In genomic region chr7:25389489-25390106, GRCh38 we compare ENCODE assay signal across 8 cellular contexts.
A peak's percentile ranks its signal among the peaks of the same experiment; 100 is the strongest.
DNase-seq lines count a peak whose midpoint lies in the region; ATAC-seq, FAIRE-seq and TF ChIP-seq lines count a peak whose summit lies in the region.

No MANE protein-coding gene starts in this region.

- no peaks in the 10 kb centered on the region for H3K9me3 ChIP-seq in H1 (ENCODE audit: insufficient read depth in 2 of 2, low read depth in 1 of 2, low read length in 1 of 2)

- no peak overlapping the region for H2AFZ ChIP-seq in H1 (ENCODE audit: low read length)

- no peak for TF ChIP-seq EP300 in H1 (IDR thresholded peaks at IDR 0.05; ENCODE audit: borderline replicate concordance in 1 of 2, low read depth in 2 of 2, low read length in 2 of 2)

- H3K23me2 ChIP-seq in H1 (ENCODE audit: low read depth, low read length) = no peaks in the 10 kb centered on the region

- TF ChIP-seq CTCF in Calu3 (IDR thresholded peaks at IDR 0.05; ENCODE audit: unreplicated experiment) (peak; percentile 45), HFF-Myc (IDR thresholded peaks at IDR 0.05; ENCODE audit: low read depth, low read length, missing control alignments) (peak; percentile 38), H1 (IDR thresholded peaks at IDR 0.05; ENCODE audit: control extremely low read depth in 1 of 3, insufficient read depth in 1 of 3, low read depth in 1 of 3, low read length in 3 of 3) (peak in 2 of 3 experiments; percentile 36 to 63; a peak in 2 of 4 replicates)

- no peak overlapping the region for H3K27ac Mint-ChIP-seq in Calu3 (ENCODE audit: unreplicated experiment)

- CTCF ChIA-PET in Calu3 (lab: Charles Lee) (interaction anchor here (0.7 to 4.6 kb wide), 5 partner anchors 129 to 462 kb away, joined by 5 to 87 read pairs (median 5); no protein-coding TSS in a partner anchor), H1 (lab: Charles Lee; ENCODE audit: partially characterized antibody) (interaction anchor here (0.7 to 17.3 kb wide), 30 partner anchors 10 to 455 kb away, joined by 3 to 283 read pairs (median 4); no protein-coding TSS in a partner anchor)

- H3K23ac ChIP-seq in H1 (ENCODE audit: insufficient read length) = no peak overlapping the region

- peak; percentile 54 for DNase-seq in Calu3
- peak; percentile 4 for DNase-seq in HFF-Myc (ENCODE audit: extremely low read depth, low read depth)
- peak; percentile 76 for DNase-seq in NCI-H82 (lab: John Stamatoyannopoulos, UW)
- no peak for DNase-seq in H1 (ENCODE audit: low read depth in 1 of 2, low spot score in 2 of 2)
- peak; percentile 24 for DNase-seq in mucosa of gallbladder (ENCODE audit: low spot score)
- DNase-seq in effector CD4-positive, alpha-beta T cell = no peak
- DNase-seq in stimulated activated CD4-positive, alpha-beta T cell treated with anti-CD3 and anti-CD28 coated beads, Interleukin-4, amount 100 ng/mL, for 24 hours = no peak

- ATAC-seq in HG02885 (IDR thresholded peaks at IDR 0.05; ENCODE audit: poor library complexity, unreplicated experiment) = no peak

- FAIRE-seq in H1 (lab: Jason Lieb, UNC) = peak; percentile 28

- peak; percentile 83 to 84 for TF ChIP-seq RAD21 in H1 (IDR thresholded peaks at IDR 0.05 in 1 of 2, conservative IDR thresholded peaks at IDR 0.05 in 1 of 2; ENCODE audit: low read depth in 2 of 2, low read length in 2 of 2)

- no peak overlapping the region for H2BK120ac ChIP-seq in H1 (replicated peaks; ENCODE audit: low read depth, low read length)

- H2BK12ac ChIP-seq in H1 (ENCODE audit: low read depth, low read length) = no peak overlapping the region

- H3K4me3 Mint-ChIP-seq in Calu3 (ENCODE audit: low read depth, unreplicated experiment) = no peak overlapping the region

- no peaks in the 10 kb centered on the region for H3K4me1 ChIP-seq in H1 (replicated peaks in 1 of 4; ENCODE audit: control insufficient read depth in 3 of 4, insufficient read depth in 4 of 4, low read length in 3 of 4)

- no peak overlapping the region for H3K14ac ChIP-seq in H1 (ENCODE audit: insufficient read length)

- no peak overlapping the region for H3K27ac ChIP-seq in H1 (ENCODE audit: low read depth, low read length)

- no peaks in the 10 kb centered on the region for H3K36me3 Mint-ChIP-seq in Calu3 (ENCODE audit: insufficient read depth, unreplicated experiment)

- no peaks in the 10 kb centered on the region for H3K79me1 ChIP-seq in H1 (ENCODE audit: low read depth, low read length)

- no peak overlapping the region for H2AK5ac ChIP-seq in H1 (ENCODE audit: low read depth, low read length)

- no TSS peak for BruUV-seq in Calu3 (replicated peaks; lab: Mats Ljungman, UMichigan)

- no peak overlapping the region for H3K4ac ChIP-seq in H1 (replicated peaks; ENCODE audit: insufficient read length, low read depth, low read length)

- no peak overlapping the region for H4K8ac ChIP-seq in H1 (ENCODE audit: extremely low read depth, insufficient read depth, low read length)

- no peaks in the 10 kb centered on the region; a peak in 1 of 7 replicates for H3K27me3 ChIP-seq in H1 (replicated peaks in 1 of 4; ENCODE audit: control insufficient read depth in 3 of 4, extremely low read depth in 1 of 4, insufficient read depth in 3 of 4, low read length in 3 of 4)

- H2BK15ac ChIP-seq in H1 (ENCODE audit: low read length) = no peak overlapping the region

- H3K4me1 Mint-ChIP-seq in Calu3 (ENCODE audit: low read depth, unreplicated experiment) = peaks cover 23% of the 10 kb centered on the region

- POLR2A ChIA-PET in H1 (lab: Charles Lee; ENCODE audit: partially characterized antibody) = no interaction called here

- H3K36me3 ChIP-seq in H1 (ENCODE audit: control insufficient read depth in 2 of 4, insufficient read depth in 4 of 4, low read length in 3 of 4) = no peaks in the 10 kb centered on the region

- H3K27me3 Mint-ChIP-seq in Calu3 (ENCODE audit: unreplicated experiment) = peaks cover 38% of the 10 kb centered on the region

- no peak for TF ChIP-seq POLR2A in H1 (IDR thresholded peaks at IDR 0.05; ENCODE audit: control extremely low read depth in 1 of 2, low read depth in 2 of 2, low read length in 2 of 2)

- no peak overlapping the region for H3K4me3 ChIP-seq in HFF-Myc (replicated peaks; ENCODE audit: low read depth, low read length)
- no peak overlapping the region for H3K4me3 ChIP-seq in H1 (ENCODE audit: extremely low read depth in 1 of 4, insufficient read depth in 2 of 4, low read depth in 3 of 4, low read length in 4 of 4)

- WGBS in H1 (ENCODE audit: extremely low coverage in 1 of 2, insufficient coverage in 1 of 2, insufficient read length in 1 of 2, insufficient replicate concordance in 2 of 2, low coverage in 1 of 2, low lambda C conversion rate in 2 of 2, missing lambda C conversion rate in 1 of 2), 2 experiments = 46% methylated on average over 8 of the region's 8 CpGs; no CpG with 5 or more reads in 1 of the 2 experiments

- intact Hi-C loops in Calu3 (cut with micrococcal nuclease; ENCODE audit: unreplicated experiment) = loop anchor here (1.0 to 10.0 kb wide), 3 partner anchors 75 to 225 kb away; no protein-coding TSS in a partner anchor

- H3K9ac ChIP-seq in H1 (replicated peaks in 1 of 4; ENCODE audit: extremely low read depth in 1 of 4, low read depth in 3 of 4, low read length in 3 of 4) = 0 out of 7 replicates have a peak overlapping the region, but pooled peaks of 1 of the 4 experiments have one; percentile 36

- H3K56ac ChIP-seq in H1 (replicated peaks; ENCODE audit: insufficient read length, low read depth, low read length) = no peak overlapping the region

- no peak overlapping the region for H3K18ac ChIP-seq in H1 (ENCODE audit: extremely low read depth, low read length)

- H3K4me2 ChIP-seq in H1 (ENCODE audit: insufficient read depth in 1 of 2, low read depth in 2 of 2, low read length in 2 of 2) = no peak overlapping the region; a peak in 1 of 4 replicates

- H4K91ac ChIP-seq in H1 (replicated peaks; ENCODE audit: insufficient read length, low read length) = no peak overlapping the region

- H4K20me1 ChIP-seq in H1 (replicated peaks in 1 of 2; ENCODE audit: control insufficient read depth in 1 of 2, insufficient read depth in 2 of 2, low read length in 2 of 2) = no peaks in the 10 kb centered on the region

- no peak overlapping the region for H4K5ac ChIP-seq in H1 (ENCODE audit: insufficient read length, low read depth, low read length)

- H2BK20ac ChIP-seq in H1 (ENCODE audit: low read length) = no peak overlapping the region

- no peaks in the 10 kb centered on the region for H3K9me3 Mint-ChIP-seq in Calu3 (ENCODE audit: low read depth, unreplicated experiment)

- no peak overlapping the region for H2BK5ac ChIP-seq in H1 (ENCODE audit: low read depth, low read length)

- no peaks in the 10 kb centered on the region for H3K79me2 ChIP-seq in H1 (ENCODE audit: control insufficient read depth in 1 of 2, insufficient read depth in 2 of 2, low read length in 2 of 2)

TF ChIP-seq in H1, 55 proteins besides CTCF, POLR2A, EP300 and RAD21:
- TF ChIP-seq CBX5 (IDR thresholded peaks at IDR 0.05; ENCODE audit: low read depth, low read length) (no peak), SP4 (IDR thresholded peaks at IDR 0.05; ENCODE audit: low read length) (no peak), ATF3 (IDR thresholded peaks at IDR 0.05; ENCODE audit: insufficient read depth, low read depth, low read length) (no peak), RXRA (IDR thresholded peaks at IDR 0.05; ENCODE audit: insufficient read depth, low read depth, low read length) (no peak)

Comparison
In these comparisons a context has a peak if more than half of its experiments do, and no peak if none do; other contexts are left out.
1. DNase-seq: peak in Calu3 (single experiment), HFF-Myc (single experiment), NCI-H82 (single experiment) and mucosa of gallbladder (single experiment); none in H1 (0 of 2), effector CD4-positive, alpha-beta T cell (single experiment) and stimulated activated CD4-positive, alpha-beta T cell treated with anti-CD3 and anti-CD28 coated beads, Interleukin-4, amount 100 ng/mL, for 24 hours (single experiment).
2. Peak in every context shown above with its lines, with median percentiles within 50 percentile points of each other: CTCF ChIP-seq.